In the genomic region with DNA sequence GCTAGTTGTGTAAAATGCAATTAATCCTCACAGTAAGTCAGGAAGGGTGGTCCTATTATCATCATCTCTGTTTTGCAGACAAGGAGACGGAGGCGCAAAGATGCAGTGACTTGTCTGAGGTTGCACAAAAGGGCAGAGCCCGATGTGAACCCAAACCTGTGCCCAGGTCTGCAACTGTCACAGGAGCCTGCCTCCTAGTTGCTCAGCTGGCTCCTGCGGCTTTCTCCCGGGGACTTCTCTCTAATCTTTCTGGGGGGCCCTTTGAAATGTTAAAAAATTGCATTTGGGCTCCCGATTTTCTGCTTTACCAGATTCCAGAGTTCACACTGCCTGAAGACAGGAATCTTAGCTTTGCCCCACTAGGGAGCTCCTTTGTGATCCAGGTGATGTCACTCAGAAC, we compare ENCODE assay signal across 1 cellular context.
A peak's percentile ranks its signal among the peaks of the same experiment; 100 is the strongest.
TF ChIP-seq lines count a peak whose summit lies in the region.

No MANE protein-coding gene starts in this region.

TF ChIP-seq in H1, 55 proteins besides CTCF, POLR2A, EP300 and RAD21:
- no peak for TF ChIP-seq KDM5A (IDR thresholded peaks at IDR 0.05; ENCODE audit: low read length)
- peak; percentile 11 for TF ChIP-seq SAP30 (IDR thresholded peaks at IDR 0.05; ENCODE audit: insufficient read depth, insufficient replicate concordance, low read length)
